ENCODE assay signal across 28 cellular contexts in genomic region chr19:21434967-21435544, GRCh38. TPM values are rescaled to one million over a fixed set of nuclear protein-coding genes. Genes with fewer than 3 reads are reported as not detected.
DNase-seq lines count a peak whose midpoint lies in the region; FAIRE-seq and TF ChIP-seq lines count a peak whose summit lies in the region.
"Had no signal": no experiment of that assay in that cellular context is flagged by ENCODE, and none has a peak within 500 bp of the region (broad histone marks: within the 10 kb centered on the region; RNA-seq: fewer than 3 reads in every experiment).

No MANE protein-coding gene starts in this region.

- H3K27ac ChIP-seq in endodermal cell (ENCODE audit: low read depth, low read length): no peak overlapping the region
- H3K27ac ChIP-seq: BLaER1 treated with 17β-estradiol and CSF1 and Interleukin-3, amounts not matched to agents 10 nM and 100 nM; suprapubic skin had no signal

- peak; percentile 19 for TF ChIP-seq CTCF in endodermal cell (conservative IDR thresholded peaks at IDR 0.05)
- TF ChIP-seq CTCF in GM10248 (IDR thresholded peaks at IDR 0.05; ENCODE audit: control extremely low read depth, extremely low read depth, low read depth, missing control alignments): no peak

- H3K4me1 Mint-ChIP-seq in endodermal cell: no peaks in the 10 kb centered on the region
- H3K4me1 Mint-ChIP-seq in activated CD4-positive, alpha-beta memory T cell treated with anti-CD3 and anti-CD28 coated beads, Interleukin-2, amount 10 ng/mL, durations not matched to agents 7 days and 5 days: no peaks in the 10 kb centered on the region
- H3K4me1 Mint-ChIP-seq: activated naive CD8-positive, alpha-beta T cell treated with anti-CD3 and anti-CD28 coated beads, Interleukin-2, amount 10 ng/mL, durations not matched to agents 7 days and 5 days had no signal

- no peak overlapping the region for H3K4me3 Mint-ChIP-seq in endodermal cell
- H3K4me3 Mint-ChIP-seq in activated CD4-positive, alpha-beta memory T cell treated with anti-CD3 and anti-CD28 coated beads, Interleukin-2, amount 10 ng/mL, durations not matched to agents 7 days and 5 days: no peak overlapping the region
- H3K4me3 Mint-ChIP-seq: activated naive CD8-positive, alpha-beta T cell treated with anti-CD3 and anti-CD28 coated beads, Interleukin-2, amount 10 ng/mL, durations not matched to agents 7 days and 5 days; naive thymus-derived CD4-positive, alpha-beta T cell; T-helper 2 cell treated with Interferon-gamma antibody and Interleukin-4, amounts not matched to agents 5 μg/mL and 100 μg/mL, for 36 hours had no signal

- 88 to 92% methylated on average over 5 to 8 of the region's 8 CpGs for WGBS in endodermal cell (ENCODE audit: insufficient coverage in 1 of 2, insufficient read length in 1 of 2), 2 experiments

- no peaks in the 10 kb centered on the region for H3K36me3 ChIP-seq in endodermal cell (ENCODE audit: control insufficient read depth, insufficient read depth, low read length)
- H3K36me3 ChIP-seq: suprapubic skin had no signal

- H3K27me3 ChIP-seq in endodermal cell (ENCODE audit: control insufficient read depth, insufficient read depth, low read length, poor library complexity, severe bottlenecking): no peaks in the 10 kb centered on the region
- H3K27me3 ChIP-seq: BLaER1 treated with 17β-estradiol and CSF1 and Interleukin-3, amounts not matched to agents 10 nM and 100 nM; suprapubic skin had no signal

- no peak for FAIRE-seq in urothelium cell line (lab: Jason Lieb, UNC)
- FAIRE-seq: astrocyte had no signal

- no peaks in the 10 kb centered on the region for H3K4me1 ChIP-seq in endodermal cell (ENCODE audit: control insufficient read depth, insufficient read depth, low read length)
- H3K4me1 ChIP-seq: BLaER1 treated with 17β-estradiol and CSF1 and Interleukin-3, amounts not matched to agents 10 nM and 100 nM; suprapubic skin had no signal

- no peak overlapping the region for H3K27ac Mint-ChIP-seq in endodermal cell
- no peak overlapping the region for H3K27ac Mint-ChIP-seq in activated CD4-positive, alpha-beta memory T cell treated with anti-CD3 and anti-CD28 coated beads, Interleukin-2, amount 10 ng/mL, durations not matched to agents 7 days and 5 days
- H3K27ac Mint-ChIP-seq: activated naive CD8-positive, alpha-beta T cell treated with anti-CD3 and anti-CD28 coated beads, Interleukin-2, amount 10 ng/mL, durations not matched to agents 7 days and 5 days; naive thymus-derived CD4-positive, alpha-beta T cell; T-helper 2 cell treated with Interferon-gamma antibody and Interleukin-4, amounts not matched to agents 5 μg/mL and 100 μg/mL, for 36 hours had no signal

- H3K4me3 ChIP-seq in endodermal cell (ENCODE audit: low read length): no peak overlapping the region
- H3K4me3 ChIP-seq: BLaER1 treated with 17β-estradiol and CSF1 and Interleukin-3, amounts not matched to agents 10 nM and 100 nM; suprapubic skin had no signal

- H3K27me3 Mint-ChIP-seq in endodermal cell (ENCODE audit: insufficient read depth): no peaks in the 10 kb centered on the region
- H3K27me3 Mint-ChIP-seq in activated CD4-positive, alpha-beta memory T cell treated with anti-CD3 and anti-CD28 coated beads, Interleukin-2, amount 10 ng/mL, durations not matched to agents 7 days and 5 days: no peaks in the 10 kb centered on the region
- H3K27me3 Mint-ChIP-seq: activated naive CD8-positive, alpha-beta T cell treated with anti-CD3 and anti-CD28 coated beads, Interleukin-2, amount 10 ng/mL, durations not matched to agents 7 days and 5 days; naive thymus-derived CD4-positive, alpha-beta T cell had no signal

- DNase-seq in DMS53 (lab: John Stamatoyannopoulos, UW): peak; percentile 69
- DNase-seq in H4 (ENCODE audit: low spot score): peak; percentile 11
- peak; percentile 3 for DNase-seq in NCI-H748 treated with DMSO at 0.1 percent for 48 hours (lab: John Stamatoyannopoulos, UW)
- no peak for DNase-seq in endodermal cell
- DNase-seq in D341Med (ENCODE audit: low spot score): no peak
- no peak for DNase-seq in GM10248 (ENCODE audit: extremely low spot score)
- no peak for DNase-seq in urothelium cell line (ENCODE audit: low spot score)
- DNase-seq in activated CD4-positive, alpha-beta memory T cell treated with anti-CD3 and anti-CD28 coated beads, Interleukin-2, amount 10 ng/mL, durations not matched to agents 7 days and 5 days: no peak
- DNase-seq: activated CD4-positive, alpha-beta T cell treated with anti-CD3 and anti-CD28 coated beads for 48 hours; activated effector memory CD4-positive, alpha-beta T cell treated with anti-CD3 and anti-CD28 coated beads, Interleukin-2, amount 50 U/mL, for 16 hours; activated naive CD8-positive, alpha-beta T cell treated with anti-CD3 and anti-CD28 coated beads, Interleukin-2, amount 10 ng/mL, durations not matched to agents 7 days and 5 days; activated T-cell treated with anti-CD3 and anti-CD28 coated beads, Interleukin-2, amount 50 U/mL, for 1 hour; central memory CD4-positive, alpha-beta T cell; dermis blood vessel endothelial cell; H7; IMR-90; islet precursor cell; midbrain; naive thymus-derived CD4-positive, alpha-beta T cell; NCI-H1436; NCI-H82; OCI-M1; stimulated activated CD4-positive, alpha-beta T cell treated with anti-CD3 and anti-CD28 coated beads, Interleukin-15, amount 100 ng/mL, for 24 hours; stimulated activated naive CD4-positive, alpha-beta T cell had no signal

- no peaks in the 10 kb centered on the region for H3K36me3 Mint-ChIP-seq in endodermal cell (ENCODE audit: low read depth)
- no peaks in the 10 kb centered on the region for H3K36me3 Mint-ChIP-seq in activated CD4-positive, alpha-beta memory T cell treated with anti-CD3 and anti-CD28 coated beads, Interleukin-2, amount 10 ng/mL, durations not matched to agents 7 days and 5 days (ENCODE audit: low read depth)

- no peak overlapping the region for H3K9ac ChIP-seq in endodermal cell (ENCODE audit: extremely low read depth, low read length, poor library complexity, severe bottlenecking)
- H3K9ac ChIP-seq: BLaER1 treated with 17β-estradiol and CSF1 and Interleukin-3, amounts not matched to agents 10 nM and 100 nM had no signal

- peaks cover 23% of the 10 kb centered on the region for H3K9me3 ChIP-seq in endodermal cell (ENCODE audit: control insufficient read depth, low read length)

- CTCF ChIA-PET in GM10248 (lab: Yijun Ruan, JAX): interaction anchor here (1.4 kb wide), 1 partner anchor 11 kb away, joined by 5 read pairs; no protein-coding TSS in a partner anchor
- CTCF ChIA-PET in activated CD4-positive, alpha-beta memory T cell treated with anti-CD3 and anti-CD28 coated beads, Interleukin-2, amount 10 ng/mL, durations not matched to agents 7 days and 5 days (lab: Charles Lee): no interaction called here

- POLR2A ChIA-PET in GM10248 (lab: Yijun Ruan, JAX): no interaction called here
- POLR2A ChIA-PET in activated CD4-positive, alpha-beta memory T cell treated with anti-CD3 and anti-CD28 coated beads, Interleukin-2, amount 10 ng/mL, durations not matched to agents 7 days and 5 days (lab: Charles Lee): no interaction called here

- peaks cover 5% of the 10 kb centered on the region for H3K9me3 Mint-ChIP-seq in endodermal cell
- peaks cover 46% of the 10 kb centered on the region for H3K9me3 Mint-ChIP-seq in activated CD4-positive, alpha-beta memory T cell treated with anti-CD3 and anti-CD28 coated beads, Interleukin-2, amount 10 ng/mL, durations not matched to agents 7 days and 5 days

RNA-seq across cellular contexts. Expression of gene ZNF493, which starts 38.1 kb away (rescaled TPM):
- total RNA-seq in H4 (2014; rRNA removed; shearing (Covaris generic)): 3.6 and 8.9 TPM in 2 replicates
- 10 to 100 TPM; 25.9 to 29.5 TPM for total RNA-seq in endodermal cell
- 14.9 TPM for polyA plus RNA-seq in endodermal cell (2013, experiment 1 of 2)
- 13.2 TPM for polyA plus RNA-seq in endodermal cell (2013, experiment 2 of 2)
- 10 to 100 TPM; 15.7 to 17.5 TPM for total RNA-seq in activated CD4-positive, alpha-beta memory T cell treated with anti-CD3 and anti-CD28 coated beads, Interleukin-2, amount 10 ng/mL, durations not matched to agents 7 days and 5 days

Comparison
In these comparisons a context has a peak if more than half of its experiments do, and no peak if none do; other contexts are left out.
1. DNase-seq: peak in DMS53 (single experiment), H4 (single experiment) and NCI-H748 treated with DMSO at 0.1 percent for 48 hours (single experiment); none in endodermal cell (single experiment), D341Med (single experiment), GM10248 (single experiment), urothelium cell line (single experiment) and activated CD4-positive, alpha-beta memory T cell treated with anti-CD3 and anti-CD28 coated beads, Interleukin-2, amount 10 ng/mL, durations not matched to agents 7 days and 5 days (single experiment).